ENCODE assay signal across 1 cellular context in the genomic region with DNA sequence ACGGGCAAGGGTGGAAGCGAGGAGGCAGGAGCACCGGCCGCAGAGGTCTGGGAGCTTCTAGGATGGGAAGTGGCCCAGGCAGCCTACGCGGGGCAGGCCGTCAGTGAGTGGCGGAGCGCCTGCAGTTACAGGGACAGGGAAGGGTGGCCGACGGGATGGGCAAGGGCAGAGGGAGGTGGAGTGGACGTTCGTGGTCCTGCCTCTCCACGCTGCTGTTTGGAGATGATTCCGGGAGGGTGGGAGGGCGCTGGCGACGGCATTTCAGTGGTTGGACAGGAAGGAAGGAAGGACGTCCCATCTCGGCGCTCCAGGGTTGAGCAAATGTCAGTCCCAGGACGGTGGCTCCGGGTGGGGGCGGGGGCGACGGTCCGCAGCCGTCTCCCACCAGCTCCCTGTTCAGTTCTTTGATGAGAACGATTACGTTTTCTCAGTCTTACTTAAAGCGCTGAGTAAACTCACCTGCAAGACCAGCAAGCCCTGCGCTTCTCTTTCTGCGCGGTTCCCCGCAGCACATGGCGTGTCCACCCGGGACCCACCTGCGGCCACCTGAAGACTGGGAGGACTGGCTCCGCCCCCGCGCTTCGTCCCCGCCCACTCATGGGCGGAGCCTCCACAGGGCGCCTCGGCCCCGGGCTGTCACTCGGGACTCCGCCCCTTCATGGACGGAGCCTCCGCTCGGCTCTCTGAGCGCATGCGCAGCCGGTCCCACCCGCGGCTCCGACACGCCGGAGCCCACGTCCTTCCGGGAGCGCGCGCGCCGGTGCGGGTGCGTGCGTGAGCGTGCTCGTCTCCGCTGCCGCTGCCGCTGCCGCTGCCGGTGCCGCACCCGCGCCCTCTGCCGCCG.
A peak's percentile ranks its signal among the peaks of the same experiment; 100 is the strongest.
TF ChIP-seq lines count a peak whose summit lies in the region.

Gene DNAJC5, plus strand, starts transcription at position 769 of the 844 bp plus-strand sequence. CDS start 33,220 bp downstream, outside the sequence.

TF ChIP-seq in HepG2, 621 proteins besides CTCF, POLR2A, EP300 and RAD21 (continued from another document and continues in another):
- TF ChIP-seq HDAC1 (CRISPR knock-in tag; IDR thresholded peaks at IDR 0.05) = peak; percentile 95
- TF ChIP-seq, protein P1, sequence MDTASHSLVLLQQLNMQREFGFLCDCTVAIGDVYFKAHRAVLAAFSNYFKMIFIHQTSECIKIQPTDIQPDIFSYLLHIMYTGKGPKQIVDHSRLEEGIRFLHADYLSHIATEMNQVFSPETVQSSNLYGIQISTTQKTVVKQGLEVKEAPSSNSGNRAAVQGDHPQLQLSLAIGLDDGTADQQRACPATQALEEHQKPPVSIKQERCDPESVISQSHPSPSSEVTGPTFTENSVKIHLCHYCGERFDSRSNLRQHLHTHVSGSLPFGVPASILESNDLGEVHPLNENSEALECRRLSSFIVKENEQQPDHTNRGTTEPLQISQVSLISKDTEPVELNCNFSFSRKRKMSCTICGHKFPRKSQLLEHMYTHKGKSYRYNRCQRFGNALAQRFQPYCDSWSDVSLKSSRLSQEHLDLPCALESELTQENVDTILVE (CRISPR knock-in tag; IDR thresholded peaks at IDR 0.05) = peak; percentile 80; the same call in 1 of the 2 replicates
- TF ChIP-seq, protein P2, sequence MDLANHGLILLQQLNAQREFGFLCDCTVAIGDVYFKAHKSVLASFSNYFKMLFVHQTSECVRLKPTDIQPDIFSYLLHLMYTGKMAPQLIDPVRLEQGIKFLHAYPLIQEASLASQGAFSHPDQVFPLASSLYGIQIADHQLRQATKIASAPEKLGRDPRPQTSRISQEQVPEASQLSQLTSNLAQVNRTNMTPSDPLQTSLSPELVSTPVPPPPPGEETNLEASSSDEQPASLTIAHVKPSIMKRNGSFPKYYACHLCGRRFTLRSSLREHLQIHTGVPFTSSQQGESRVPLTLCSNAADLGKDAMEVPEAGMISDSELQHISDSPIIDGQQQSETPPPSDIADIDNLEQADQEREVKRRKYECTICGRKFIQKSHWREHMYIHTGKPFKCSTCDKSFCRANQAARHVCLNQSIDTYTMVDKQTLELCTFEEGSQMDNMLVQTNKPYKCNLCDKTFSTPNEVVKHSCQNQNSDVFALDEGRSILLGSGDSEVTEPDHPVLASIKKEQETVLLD (CRISPR knock-in tag; IDR thresholded peaks at IDR 0.05; ENCODE audit: low read depth) = peak; percentile 94
- TF ChIP-seq PCBP2 (optimal IDR thresholded peaks at IDR 0.05; ENCODE audit: low read depth, low read length, poor library complexity, severe bottlenecking) = no peak
- TF ChIP-seq, protein P3, sequence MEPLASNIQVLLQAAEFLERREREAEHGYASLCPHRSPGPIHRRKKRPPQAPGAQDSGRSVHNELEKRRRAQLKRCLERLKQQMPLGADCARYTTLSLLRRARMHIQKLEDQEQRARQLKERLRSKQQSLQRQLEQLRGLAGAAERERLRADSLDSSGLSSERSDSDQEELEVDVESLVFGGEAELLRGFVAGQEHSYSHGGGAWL (CRISPR knock-in tag; IDR thresholded peaks at IDR 0.05) = peak; percentile 82
- 0 out of 2 replicates have a peak, but pooled peaks have one; percentile 26 for TF ChIP-seq ZKSCAN5 (CRISPR knock-in tag; IDR thresholded peaks at IDR 0.05)
- TF ChIP-seq MYPOP (CRISPR knock-in tag; IDR thresholded peaks at IDR 0.05) = peak; percentile 78; the same call in 1 of the 2 replicates
- TF ChIP-seq SSRP1 (CRISPR knock-in tag; IDR thresholded peaks at IDR 0.05) = no peak; the same call in 1 of the 2 replicates
- 0 out of 2 replicates have a peak, but pooled peaks have one; percentile 22 for TF ChIP-seq ZNF225 (CRISPR knock-in tag; IDR thresholded peaks at IDR 0.05)
- no peak for TF ChIP-seq RBM22 (optimal IDR thresholded peaks at IDR 0.05; ENCODE audit: low read length)
- 0 out of 2 replicates have a peak, but pooled peaks have one; percentile 46 for TF ChIP-seq RFXANK (CRISPR knock-in tag; IDR thresholded peaks at IDR 0.05)
- TF ChIP-seq ZNF724P (CRISPR knock-in tag; IDR thresholded peaks at IDR 0.05; ENCODE audit: borderline replicate concordance) = 0 out of 2 replicates have a peak, but pooled peaks have one; percentile 31
- TF ChIP-seq KDM2A (CRISPR knock-in tag; IDR thresholded peaks at IDR 0.05; ENCODE audit: borderline replicate concordance, low read depth) = peak; percentile 98
- peak; percentile 81 for TF ChIP-seq ETV6 (CRISPR knock-in tag; conservative IDR thresholded peaks at IDR 0.05)
- TF ChIP-seq DNMT3B (CRISPR knock-in tag; conservative IDR thresholded peaks at IDR 0.05) = no peak
- peak; percentile 38; the same call in 1 of the 2 replicates for TF ChIP-seq ESRRA (CRISPR knock-in tag; IDR thresholded peaks at IDR 0.05; ENCODE audit: low read depth)
- TF ChIP-seq, protein P4, sequence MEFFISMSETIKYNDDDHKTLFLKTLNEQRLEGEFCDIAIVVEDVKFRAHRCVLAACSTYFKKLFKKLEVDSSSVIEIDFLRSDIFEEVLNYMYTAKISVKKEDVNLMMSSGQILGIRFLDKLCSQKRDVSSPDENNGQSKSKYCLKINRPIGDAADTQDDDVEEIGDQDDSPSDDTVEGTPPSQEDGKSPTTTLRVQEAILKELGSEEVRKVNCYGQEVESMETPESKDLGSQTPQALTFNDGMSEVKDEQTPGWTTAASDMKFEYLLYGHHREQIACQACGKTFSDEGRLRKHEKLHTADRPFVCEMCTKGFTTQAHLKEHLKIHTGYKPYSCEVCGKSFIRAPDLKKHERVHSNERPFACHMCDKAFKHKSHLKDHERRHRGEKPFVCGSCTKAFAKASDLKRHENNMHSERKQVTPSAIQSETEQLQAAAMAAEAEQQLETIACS (CRISPR knock-in tag; IDR thresholded peaks at IDR 0.05) = peak; percentile 98
- TF ChIP-seq, protein P5, sequence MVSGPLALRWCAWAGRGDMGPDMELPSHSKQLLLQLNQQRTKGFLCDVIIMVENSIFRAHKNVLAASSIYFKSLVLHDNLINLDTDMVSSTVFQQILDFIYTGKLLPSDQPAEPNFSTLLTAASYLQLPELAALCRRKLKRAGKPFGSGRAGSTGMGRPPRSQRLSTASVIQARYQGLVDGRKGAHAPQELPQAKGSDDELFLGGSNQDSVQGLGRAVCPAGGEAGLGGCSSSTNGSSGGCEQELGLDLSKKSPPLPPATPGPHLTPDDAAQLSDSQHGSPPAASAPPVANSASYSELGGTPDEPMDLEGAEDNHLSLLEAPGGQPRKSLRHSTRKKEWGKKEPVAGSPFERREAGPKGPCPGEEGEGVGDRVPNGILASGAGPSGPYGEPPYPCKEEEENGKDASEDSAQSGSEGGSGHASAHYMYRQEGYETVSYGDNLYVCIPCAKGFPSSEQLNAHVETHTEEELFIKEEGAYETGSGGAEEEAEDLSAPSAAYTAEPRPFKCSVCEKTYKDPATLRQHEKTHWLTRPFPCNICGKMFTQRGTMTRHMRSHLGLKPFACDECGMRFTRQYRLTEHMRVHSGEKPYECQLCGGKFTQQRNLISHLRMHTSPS (CRISPR knock-in tag; IDR thresholded peaks at IDR 0.05; ENCODE audit: low read depth) = peak; percentile 15; the same call in 1 of the 2 replicates
- peak; percentile 68 for TF ChIP-seq ZNF574 (CRISPR knock-in tag; IDR thresholded peaks at IDR 0.05)
- TF ChIP-seq ZNF788 (CRISPR knock-in tag; IDR thresholded peaks at IDR 0.05; ENCODE audit: borderline replicate concordance) = peak; percentile 79; the same call in 1 of the 2 replicates
- TF ChIP-seq MED1 (CRISPR knock-in tag; IDR thresholded peaks at IDR 0.05) = peak; percentile 71
- TF ChIP-seq KLF16 (CRISPR knock-in tag; IDR thresholded peaks at IDR 0.05) = peak in 1 of 2 experiments; percentile 92; a peak in 1 of 4 replicates
- 0 out of 2 replicates have a peak, but pooled peaks have one; percentile 54 for TF ChIP-seq KDM3A (CRISPR knock-in tag; IDR thresholded peaks at IDR 0.05; ENCODE audit: low read depth)
- peak; percentile 85; the same call in 1 of the 2 replicates for TF ChIP-seq ZNF230 (CRISPR knock-in tag; IDR thresholded peaks at IDR 0.05)
- peak; percentile 73; the same call in 1 of the 2 replicates for TF ChIP-seq ZNF431 (CRISPR knock-in tag; IDR thresholded peaks at IDR 0.05; ENCODE audit: borderline replicate concordance, low read depth)
- no peak for TF ChIP-seq ELK4 (CRISPR knock-in tag; IDR thresholded peaks at IDR 0.05; ENCODE audit: borderline replicate concordance)
- no peak for TF ChIP-seq MED8 (CRISPR knock-in tag; IDR thresholded peaks at IDR 0.05; ENCODE audit: insufficient replicate concordance)
- peak; percentile 19; the same call in 1 of the 2 replicates for TF ChIP-seq ZSCAN31 (CRISPR knock-in tag; IDR thresholded peaks at IDR 0.05; ENCODE audit: low read depth)
- peak; percentile 89 for TF ChIP-seq ZNF296 (CRISPR knock-in tag; conservative IDR thresholded peaks at IDR 0.05)
- 0 out of 2 replicates have a peak, but pooled peaks have one; percentile 23 for TF ChIP-seq MEF2D (CRISPR knock-in tag; IDR thresholded peaks at IDR 0.05)
- TF ChIP-seq MXD4 (CRISPR knock-in tag; IDR thresholded peaks at IDR 0.05) = peak; percentile 96
- peak; percentile 42; the same call in 1 of the 2 replicates for TF ChIP-seq ZNF776 (CRISPR knock-in tag; IDR thresholded peaks at IDR 0.05)
- peak; percentile 67; the same call in 1 of the 2 replicates for TF ChIP-seq GATAD1 (CRISPR knock-in tag; IDR thresholded peaks at IDR 0.05)
- TF ChIP-seq, protein P6, sequence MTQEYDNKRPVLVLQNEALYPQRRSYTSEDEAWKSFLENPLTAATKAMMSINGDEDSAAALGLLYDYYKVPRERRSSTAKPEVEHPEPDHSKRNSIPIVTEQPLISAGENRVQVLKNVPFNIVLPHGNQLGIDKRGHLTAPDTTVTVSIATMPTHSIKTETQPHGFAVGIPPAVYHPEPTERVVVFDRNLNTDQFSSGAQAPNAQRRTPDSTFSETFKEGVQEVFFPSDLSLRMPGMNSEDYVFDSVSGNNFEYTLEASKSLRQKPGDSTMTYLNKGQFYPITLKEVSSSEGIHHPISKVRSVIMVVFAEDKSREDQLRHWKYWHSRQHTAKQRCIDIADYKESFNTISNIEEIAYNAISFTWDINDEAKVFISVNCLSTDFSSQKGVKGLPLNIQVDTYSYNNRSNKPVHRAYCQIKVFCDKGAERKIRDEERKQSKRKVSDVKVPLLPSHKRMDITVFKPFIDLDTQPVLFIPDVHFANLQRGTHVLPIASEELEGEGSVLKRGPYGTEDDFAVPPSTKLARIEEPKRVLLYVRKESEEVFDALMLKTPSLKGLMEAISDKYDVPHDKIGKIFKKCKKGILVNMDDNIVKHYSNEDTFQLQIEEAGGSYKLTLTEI (CRISPR knock-in tag; conservative IDR thresholded peaks at IDR 0.05) = no peak
- TF ChIP-seq TARDBP (CRISPR knock-in tag; IDR thresholded peaks at IDR 0.05) = peak; percentile 79
- no peak for TF ChIP-seq NR2F1 (CRISPR knock-in tag; IDR thresholded peaks at IDR 0.05)
- TF ChIP-seq, protein P7, sequence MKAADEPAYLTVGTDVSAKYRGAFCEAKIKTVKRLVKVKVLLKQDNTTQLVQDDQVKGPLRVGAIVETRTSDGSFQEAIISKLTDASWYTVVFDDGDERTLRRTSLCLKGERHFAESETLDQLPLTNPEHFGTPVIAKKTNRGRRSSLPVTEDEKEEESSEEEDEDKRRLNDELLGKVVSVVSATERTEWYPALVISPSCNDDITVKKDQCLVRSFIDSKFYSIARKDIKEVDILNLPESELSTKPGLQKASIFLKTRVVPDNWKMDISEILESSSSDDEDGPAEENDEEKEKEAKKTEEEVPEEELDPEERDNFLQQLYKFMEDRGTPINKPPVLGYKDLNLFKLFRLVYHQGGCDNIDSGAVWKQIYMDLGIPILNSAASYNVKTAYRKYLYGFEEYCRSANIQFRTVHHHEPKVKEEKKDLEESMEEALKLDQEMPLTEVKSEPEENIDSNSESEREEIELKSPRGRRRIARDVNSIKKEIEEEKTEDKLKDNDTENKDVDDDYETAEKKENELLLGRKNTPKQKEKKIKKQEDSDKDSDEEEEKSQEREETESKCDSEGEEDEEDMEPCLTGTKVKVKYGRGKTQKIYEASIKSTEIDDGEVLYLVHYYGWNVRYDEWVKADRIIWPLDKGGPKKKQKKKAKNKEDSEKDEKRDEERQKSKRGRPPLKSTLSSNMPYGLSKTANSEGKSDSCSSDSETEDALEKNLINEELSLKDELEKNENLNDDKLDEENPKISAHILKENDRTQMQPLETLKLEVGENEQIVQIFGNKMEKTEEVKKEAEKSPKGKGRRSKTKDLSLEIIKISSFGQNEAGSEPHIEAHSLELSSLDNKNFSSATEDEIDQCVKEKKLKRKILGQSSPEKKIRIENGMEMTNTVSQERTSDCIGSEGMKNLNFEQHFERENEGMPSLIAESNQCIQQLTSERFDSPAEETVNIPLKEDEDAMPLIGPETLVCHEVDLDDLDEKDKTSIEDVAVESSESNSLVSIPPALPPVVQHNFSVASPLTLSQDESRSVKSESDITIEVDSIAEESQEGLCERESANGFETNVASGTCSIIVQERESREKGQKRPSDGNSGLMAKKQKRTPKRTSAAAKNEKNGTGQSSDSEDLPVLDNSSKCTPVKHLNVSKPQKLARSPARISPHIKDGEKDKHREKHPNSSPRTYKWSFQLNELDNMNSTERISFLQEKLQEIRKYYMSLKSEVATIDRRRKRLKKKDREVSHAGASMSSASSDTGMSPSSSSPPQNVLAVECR (CRISPR knock-in tag; IDR thresholded peaks at IDR 0.05; ENCODE audit: borderline replicate concordance) = peak; percentile 98
